Comparison of ENCODE assay signal across 11 cellular contexts in the genomic region with DNA sequence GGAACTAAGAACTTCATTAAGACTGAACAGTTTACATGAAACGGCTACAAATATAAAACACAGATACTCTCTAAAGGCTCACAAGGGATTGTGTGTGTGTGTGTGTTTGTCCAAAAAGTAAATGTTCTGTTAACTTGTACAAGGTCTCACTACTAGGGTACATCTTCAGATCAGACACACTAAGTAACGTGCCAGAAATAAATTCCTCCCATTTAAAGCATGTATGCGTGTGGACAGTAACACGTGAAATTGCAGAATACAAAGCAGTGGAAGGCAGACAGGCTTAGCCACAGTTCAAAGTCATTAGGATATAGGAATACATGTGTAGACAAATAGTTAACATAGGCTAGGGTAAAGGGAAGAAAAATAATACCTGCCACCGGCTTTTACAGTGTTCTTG.
DNase-seq lines count a peak whose midpoint lies in the region; ATAC-seq, FAIRE-seq and TF ChIP-seq lines count a peak whose summit lies in the region.
"Had no signal": no experiment of that assay in that cellular context is flagged by ENCODE, and none has a peak within 500 bp of the region (broad histone marks: within the 10 kb centered on the region; RNA-seq: fewer than 3 reads in every experiment).

No MANE protein-coding gene starts in this region.

- peaks cover 65% of the 10 kb centered on the region for H3K4me1 ChIP-seq in adipocyte (ENCODE audit: control insufficient read depth, insufficient read depth, low read length)

- H3K4me3 ChIP-seq in adipocyte (ENCODE audit: low read length), result peak overlapping the region; percentile 91
- H3K4me3 ChIP-seq in iPS-11a (ENCODE audit: low read depth, low read length), result peak overlapping the region; percentile 6
- H3K4me3 ChIP-seq in retinal pigment epithelial cell (ENCODE audit: low read length), result peak overlapping the region; percentile 86

- peak; percentile 13 for DNase-seq in adipocyte (ENCODE audit: low read depth)
- DNase-seq in retinal pigment epithelial cell (ENCODE audit: low read depth), result no peak
- no peak for DNase-seq in NCI-H446 treated with DMSO at 0.1 percent for 48 hours (lab: John Stamatoyannopoulos, UW)
- DNase-seq in activated CD4-positive, alpha-beta T cell treated with anti-CD3 and anti-CD28 coated beads, Interleukin-2, amount 50 U/mL, for 48 hours, result no peak
- no peak for DNase-seq in stimulated activated CD4-positive, alpha-beta T cell treated with anti-CD3 and anti-CD28 coated beads, Interleukin-2, amount 100 ng/mL, for 24 hours
- DNase-seq: amygdala, NCI-H1436 treated with DMSO at 0.1 percent for 48 hours had no signal

- ATAC-seq in HG02798 (IDR thresholded peaks at IDR 0.05; ENCODE audit: poor library complexity, unreplicated experiment), result no peak
- ATAC-seq: stimulated activated memory B cell treated with anti-CD40 and anti-IgM and Interleukin-4, amounts not matched to agents 10 μg/mL and 1 μg/mL and 100 μg/mL, for 72 hours had no signal

- peak; percentile 65 for FAIRE-seq in G401.6 (lab: Jason Lieb, UNC)

- peak overlapping the region; percentile 91 for H3K9ac ChIP-seq in adipocyte (ENCODE audit: low read length)

- no peaks in the 10 kb centered on the region for H3K36me3 ChIP-seq in adipocyte (ENCODE audit: control insufficient read depth, insufficient read depth, low read length, severe bottlenecking)

- no peaks in the 10 kb centered on the region for H3K27me3 ChIP-seq in adipocyte (replicated peaks; ENCODE audit: control insufficient read depth, insufficient read depth, low read length)

- no peak for TF ChIP-seq CTCF in retinal pigment epithelial cell (conservative IDR thresholded peaks at IDR 0.05; ENCODE audit: low read depth, low read length)

- no peaks in the 10 kb centered on the region for H3K9me3 ChIP-seq in adipocyte (ENCODE audit: control insufficient read depth, low read length)

Comparison
In these comparisons a context has a peak if more than half of its experiments do, and no peak if none do; other contexts are left out.
1. H3K4me3 ChIP-seq: peak in every context shown above with its lines; median percentile 91 in adipocyte; 86 in retinal pigment epithelial cell; 6 in iPS-11a.